In genomic region chr19:3593156-3593555, GRCh38 we compare ENCODE assay signal across 1 cellular context.
TF ChIP-seq lines count a peak whose summit lies in the region.

No MANE protein-coding gene starts in this region.

TF ChIP-seq in WTC11, 78 proteins besides CTCF, POLR2A, EP300 and RAD21:
- TF ChIP-seq RELA (CRISPR knock-in tag; IDR thresholded peaks at IDR 0.05; ENCODE audit: borderline replicate concordance): no peak
- no peak for TF ChIP-seq ZNF423 (CRISPR knock-in tag; IDR thresholded peaks at IDR 0.05)
- no peak for TF ChIP-seq MXD4 (CRISPR knock-in tag; IDR thresholded peaks at IDR 0.05; ENCODE audit: borderline replicate concordance)
- no peak for TF ChIP-seq AFF4 (CRISPR knock-in tag; IDR thresholded peaks at IDR 0.05; ENCODE audit: borderline replicate concordance)
- TF ChIP-seq ZBTB21 (CRISPR knock-in tag; IDR thresholded peaks at IDR 0.05; ENCODE audit: borderline replicate concordance): no peak
- no peak for TF ChIP-seq SMAD3 (CRISPR knock-in tag; IDR thresholded peaks at IDR 0.05; ENCODE audit: borderline replicate concordance)
- TF ChIP-seq CREM (CRISPR knock-in tag; IDR thresholded peaks at IDR 0.05): no peak
- TF ChIP-seq ATF1 (CRISPR knock-in tag; IDR thresholded peaks at IDR 0.05): no peak
- TF ChIP-seq NFYB (CRISPR knock-in tag; conservative IDR thresholded peaks at IDR 0.05; ENCODE audit: low read depth): no peak
- TF ChIP-seq ZNF317 (CRISPR knock-in tag; IDR thresholded peaks at IDR 0.05; ENCODE audit: borderline replicate concordance, low read depth): no peak
